Comparison of ENCODE assay signal across 9 cellular contexts in genomic region chr2:67234443-67234842, GRCh38.
DNase-seq lines count a peak whose midpoint lies in the region; TF ChIP-seq lines count a peak whose summit lies in the region.
"Had no signal": no experiment of that assay in that cellular context is flagged by ENCODE, and none has a peak within 500 bp of the region (broad histone marks: within the 10 kb centered on the region; RNA-seq: fewer than 3 reads in every experiment).

No MANE protein-coding gene starts in this region.

- H3K9ac ChIP-seq in OCI-LY3 (ENCODE audit: low read length) = no peak overlapping the region

- no peaks in the 10 kb centered on the region for H3K9me3 ChIP-seq in OCI-LY3 (ENCODE audit: insufficient read depth, low read length)
- H3K9me3 ChIP-seq in sigmoid colon = no peaks in the 10 kb centered on the region
- H3K9me3 ChIP-seq: upper lobe of left lung had no signal

- no peaks in the 10 kb centered on the region for H4K20me1 ChIP-seq in OCI-LY3 (ENCODE audit: insufficient read depth, low read length)

- intact Hi-C loops in sigmoid colon (cut with DNase I) = no loop called here

- H3K4me1 ChIP-seq in OCI-LY3 (ENCODE audit: low read length) (no peaks in the 10 kb centered on the region), sigmoid colon (no peaks in the 10 kb centered on the region)
- H3K4me1 ChIP-seq: upper lobe of left lung had no signal

- no peaks in the 10 kb centered on the region for H3K79me2 ChIP-seq in OCI-LY3 (ENCODE audit: low read length)

- H2AFZ ChIP-seq in OCI-LY3 (ENCODE audit: low read depth, low read length) = no peak overlapping the region

- H3K4me3 ChIP-seq in OCI-LY3 (ENCODE audit: low read length) (no peak overlapping the region), fibroblast of mammary gland (ENCODE audit: control insufficient read depth, low read depth, low read length) (no peak overlapping the region), sigmoid colon (no peak overlapping the region)
- H3K4me3 ChIP-seq: upper lobe of left lung had no signal

- H3K4me2 ChIP-seq in OCI-LY3 (ENCODE audit: low read length) = no peak overlapping the region

- peak; percentile 23 for DNase-seq in NCI-H2171 treated with DMSO at 0.1 percent for 48 hours (lab: John Stamatoyannopoulos, UW)
- DNase-seq in NCI-H2171 (lab: John Stamatoyannopoulos, UW) = no peak
- DNase-seq in fibroblast of mammary gland (ENCODE audit: low read depth) = peak; percentile 64
- DNase-seq in sigmoid colon = peak; percentile 51
- DNase-seq in mucosa of gallbladder (ENCODE audit: low spot score) = no peak
- DNase-seq in NCI-H187 treated with DMSO at 0.1 percent for 48 hours (lab: John Stamatoyannopoulos, UW) = no peak
- no peak for DNase-seq in NCI-H1092 (lab: John Stamatoyannopoulos, UW)
- DNase-seq: upper lobe of left lung had no signal

- no peaks in the 10 kb centered on the region for H3K36me3 ChIP-seq in OCI-LY3 (replicated peaks; ENCODE audit: low read depth, low read length)
- H3K36me3 ChIP-seq in sigmoid colon = no peaks in the 10 kb centered on the region
- H3K36me3 ChIP-seq: upper lobe of left lung had no signal

- H3K27me3 ChIP-seq in OCI-LY3 (ENCODE audit: low read depth, low read length) (peaks cover 4% of the 10 kb centered on the region; the same call in 1 of the 2 replicates), sigmoid colon (no peaks in the 10 kb centered on the region)
- H3K27me3 ChIP-seq: upper lobe of left lung had no signal

- 61 to 79% methylated on average over 3 of the region's 3 CpGs for WGBS in sigmoid colon, 2 donors

- no peak for TF ChIP-seq POLR2A in sigmoid colon (IDR thresholded peaks at IDR 0.05)

- no peak for TF ChIP-seq EP300 in sigmoid colon (IDR thresholded peaks at IDR 0.05)

- TF ChIP-seq CTCF in OCI-LY3 (IDR thresholded peaks at IDR 0.05; ENCODE audit: low read depth, low read length) = peak; percentile 28; the same call in 1 of the 2 replicates
- TF ChIP-seq CTCF in fibroblast of mammary gland (conservative IDR thresholded peaks at IDR 0.05; ENCODE audit: control insufficient read depth, insufficient read depth, low read depth, low read length) = peak; percentile 76
- TF ChIP-seq CTCF in sigmoid colon (IDR thresholded peaks at IDR 0.05) = peak in 2 of 4 experiments; percentile 37 to 45

- H3K27ac ChIP-seq in OCI-LY3 (ENCODE audit: low read length) = no peak overlapping the region
- peak overlapping the region in 1 of 4 donors; percentile 14 for H3K27ac ChIP-seq in sigmoid colon
- H3K27ac ChIP-seq: upper lobe of left lung had no signal

Comparison
In these comparisons a context has a peak if more than half of its experiments do, and no peak if none do; other contexts are left out.
1. DNase-seq: peak in NCI-H2171 treated with DMSO at 0.1 percent for 48 hours (single experiment), fibroblast of mammary gland (single experiment) and sigmoid colon (single experiment); none in NCI-H2171 (single experiment), mucosa of gallbladder (single experiment), NCI-H187 treated with DMSO at 0.1 percent for 48 hours (single experiment) and NCI-H1092 (single experiment).